4 cellular contexts compared by ENCODE assay signal in genomic region chr2:15678346-15678745, GRCh38.
"Had no signal": no experiment of that assay in that cellular context is flagged by ENCODE, and none has a peak within 500 bp of the region (broad histone marks: within the 10 kb centered on the region; RNA-seq: fewer than 3 reads in every experiment).

No MANE protein-coding gene starts in this region.

- DNase-seq: H9, HCEC 1CT, IMR-90 had no signal

- H3K4me3 Mint-ChIP-seq: GM23338, H9 had no signal

- H3K27ac Mint-ChIP-seq: GM23338 had no signal

- ATAC-seq: GM23338 had no signal

- H3K4me3 ChIP-seq: GM23338 had no signal

- H3K4me2 ChIP-seq: GM23338 had no signal
